ENCODE assay signal across 16 cellular contexts in the genomic region with DNA sequence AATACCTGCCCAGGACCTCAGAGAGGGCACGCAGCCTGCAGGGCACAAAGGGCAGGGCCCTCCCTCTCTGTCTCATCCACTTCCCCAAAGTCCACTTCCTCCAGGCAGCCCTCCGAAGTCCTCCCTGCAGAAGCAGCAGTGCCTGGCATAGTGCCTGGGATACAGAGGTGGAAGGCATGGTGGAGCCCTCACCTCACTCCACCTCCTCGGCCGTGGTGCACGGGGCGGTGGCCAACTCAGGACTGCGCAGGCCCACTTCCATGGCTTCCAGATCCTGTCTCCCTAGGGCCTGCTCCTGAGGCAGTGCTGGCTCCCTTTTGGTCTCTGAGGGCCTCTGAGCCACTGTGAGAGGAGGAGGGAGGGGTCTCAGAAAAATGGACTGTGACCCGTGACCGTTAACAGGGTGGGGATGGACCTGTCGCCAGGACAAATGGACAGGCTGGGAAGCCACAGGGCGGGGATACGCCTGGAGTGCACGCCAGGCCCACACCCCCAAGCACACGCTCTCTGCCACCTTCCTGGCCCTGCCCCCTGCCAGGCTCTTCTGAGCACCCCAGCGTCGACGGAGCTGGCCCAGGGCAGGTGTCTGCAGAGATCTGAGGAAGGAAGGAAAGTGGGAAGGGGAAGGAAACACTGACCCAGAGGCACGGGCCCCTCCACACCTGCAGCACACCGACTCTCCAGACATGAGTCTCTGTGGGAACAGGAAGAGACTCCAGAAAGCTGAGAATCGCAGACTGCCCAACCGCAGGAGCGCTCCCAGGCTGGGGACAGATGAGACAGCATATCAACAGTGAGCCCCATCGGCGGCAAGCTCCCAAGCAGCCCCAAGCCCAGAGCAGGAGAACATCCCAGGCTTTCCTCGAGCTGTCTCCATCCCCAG. TPM values are rescaled to one million over a fixed set of nuclear protein-coding genes. Genes with fewer than 3 reads are reported as not detected.
DNase-seq lines count a peak whose midpoint lies in the region; ATAC-seq, FAIRE-seq and TF ChIP-seq lines count a peak whose summit lies in the region.
"Had no signal": no experiment of that assay in that cellular context is flagged by ENCODE, and none has a peak within 500 bp of the region (broad histone marks: within the 10 kb centered on the region; RNA-seq: fewer than 3 reads in every experiment).

No MANE protein-coding gene starts in this region.

- TF ChIP-seq POLR2A in A549 (IDR thresholded peaks at IDR 0.05; ENCODE audit: low read length) (no peak), H54 (IDR thresholded peaks at IDR 0.05; ENCODE audit: low read depth, low read length) (no peak)

- H3K27me3 Mint-ChIP-seq in nephron (ENCODE audit: low read depth): no peaks in the 10 kb centered on the region

- H3K4me3 ChIP-seq in A549 (no peak overlapping the region), HEK293 (ENCODE audit: low read depth, low read length) (no peak overlapping the region), colonic mucosa (no peak overlapping the region), kidney (ENCODE audit: low read length in 2 of 2) (no peak overlapping the region)
- H3K4me3 ChIP-seq: GM23338 had no signal

- ATAC-seq in A549: no peak
- no peak for ATAC-seq in SK-N-SH treated with all-trans-retinoic acid at 6 μM for 48 hours
- ATAC-seq: GM23338 had no signal

- peak overlapping the region; percentile 44 to 77 (median 55) for H3K4me3 Mint-ChIP-seq in nephron
- H3K4me3 Mint-ChIP-seq: GM23338 had no signal

- intact Hi-C loops in colonic mucosa (cut with DNase I) (no loop called here), kidney (cut with DNase I) (no loop called here)

- peaks cover 0 to 23% of the 10 kb centered on the region in 2 experiments; a peak in 2 of 3 replicates for H3K36me3 ChIP-seq in HEK293 (ENCODE audit: control insufficient read depth in 2 of 2, insufficient read depth in 1 of 2, low read length in 2 of 2)
- H3K36me3 ChIP-seq in colonic mucosa: no peaks in the 10 kb centered on the region
- no peaks in the 10 kb centered on the region for H3K36me3 ChIP-seq in kidney (ENCODE audit: control insufficient read depth in 1 of 2, insufficient read depth in 2 of 2, low read length in 2 of 2)

- DNase-seq in A549 (ENCODE audit: low read depth in 1 of 2, low spot score in 1 of 2) (no peak), colonic mucosa (peak; percentile 87), kidney (no peak), H54 (ENCODE audit: insufficient read length, low spot score) (no peak)
- no peak for DNase-seq in activated CD4-positive, CD25-positive, alpha-beta regulatory T cell (lab: John Stamatoyannopoulos, UW)
- DNase-seq: activated CD4-positive, alpha-beta T cell treated with anti-CD3 and anti-CD28 coated beads for 4 hours; activated T-cell treated with anti-CD3 and anti-CD28 coated beads, Interleukin-2, amount 50 U/mL, for 1 hour; hypothalamus; Karpas-422; NCI-H146; NCI-H510A had no signal

- POLR2A ChIA-PET in A549 (lab: Yijun Ruan, JAX): no interaction called here
- POLR2A ChIA-PET in HEK293 (lab: Yijun Ruan, JAX): interaction anchor here (0.6 kb wide), 2 partner anchors 14 to 74 kb away, joined by 3 to 4 read pairs; no protein-coding TSS in a partner anchor

- peak overlapping the region; percentile 75 to 92 (median 80) for H3K27ac Mint-ChIP-seq in nephron

- TF ChIP-seq RAD21 in A549 (conservative IDR thresholded peaks at IDR 0.05 in 1 of 2, IDR thresholded peaks at IDR 0.05 in 1 of 2): no peak

- no peak for FAIRE-seq in A549 (lab: Jason Lieb, UNC)
- FAIRE-seq in kidney (lab: Jason Lieb, UNC): no peak
- no peak for FAIRE-seq in H54 (lab: Jason Lieb, UNC)

- CTCF ChIA-PET in A549 (lab: Yijun Ruan, JAX): interaction anchor here (6.5 to 14.0 kb wide), 2 partner anchors 12 to 15 kb away, joined by 60 to 212 read pairs; no protein-coding TSS in a partner anchor
- CTCF ChIA-PET in HEK293 (lab: Yijun Ruan, JAX): interaction anchor here (1.4 to 5.3 kb wide), 4 partner anchors 9 to 15 kb away, joined by 4 to 53 read pairs (median 15); a partner anchor contains a TSS

- no peaks in the 10 kb centered on the region for H3K27me3 ChIP-seq in colonic mucosa
- H3K27me3 ChIP-seq: esophagus muscularis mucosa had no signal

- H3K4me2 ChIP-seq in A549: no peak overlapping the region
- H3K4me2 ChIP-seq: GM23338 had no signal

- peaks cover 41% of the 10 kb centered on the region for H3K4me1 Mint-ChIP-seq in nephron

- H3K4me1 ChIP-seq in A549: no peaks in the 10 kb centered on the region
- no peaks in the 10 kb centered on the region for H3K4me1 ChIP-seq in HEK293 (ENCODE audit: control insufficient read depth, insufficient read depth, low read length)
- peaks cover 36% of the 10 kb centered on the region for H3K4me1 ChIP-seq in colonic mucosa
- H3K4me1 ChIP-seq in kidney (ENCODE audit: control insufficient read depth in 1 of 2, insufficient read depth in 1 of 2, low read depth in 1 of 2, low read length in 2 of 2): peaks cover 0 to 38% of the 10 kb centered on the region in 2 donors

- no peaks in the 10 kb centered on the region for H3K9me3 Mint-ChIP-seq in nephron
- H3K9me3 Mint-ChIP-seq: GM23338 had no signal

- no peaks in the 10 kb centered on the region for H3K9me3 ChIP-seq in A549
- no peaks in the 10 kb centered on the region for H3K9me3 ChIP-seq in HEK293 (ENCODE audit: control insufficient read depth, insufficient read depth, low read depth, low read length)
- no peaks in the 10 kb centered on the region for H3K9me3 ChIP-seq in colonic mucosa
- no peaks in the 10 kb centered on the region for H3K9me3 ChIP-seq in kidney (ENCODE audit: control insufficient read depth in 1 of 2, low read length in 2 of 2)
- H3K9me3 ChIP-seq: esophagus muscularis mucosa had no signal

- peak overlapping the region in 1 of 2 donors; percentile 84 for H3K9ac ChIP-seq in colonic mucosa (ENCODE audit: low read depth in 2 of 2, low read length in 2 of 2)
- no peak overlapping the region for H3K9ac ChIP-seq in kidney (ENCODE audit: low read length in 2 of 2)

- no peaks in the 10 kb centered on the region for H3K36me3 Mint-ChIP-seq in nephron (ENCODE audit: low read depth)

- H3K27ac ChIP-seq in A549 (no peak overlapping the region), HEK293 (ENCODE audit: extremely low read depth, low read depth, low read length) (no peak overlapping the region), colonic mucosa (peak overlapping the region; percentile 84), kidney (ENCODE audit: low read depth in 2 of 2, low read length in 2 of 2) (no peak overlapping the region)

- 88% methylated on average over 16 of the region's 25 CpGs for WGBS in A549 (ENCODE audit: missing lambda C conversion rate)

- no peak for TF ChIP-seq CTCF in A549 (IDR thresholded peaks at IDR 0.05)
- no peak for TF ChIP-seq CTCF in HEK293 (tag by site-specific recombination; IDR thresholded peaks at IDR 0.05)
- no peak for TF ChIP-seq CTCF in colonic mucosa (IDR thresholded peaks at IDR 0.05)
- TF ChIP-seq CTCF in nephron (IDR thresholded peaks at IDR 0.05; ENCODE audit: unreplicated experiment in 3 of 3): no peak
- no peak for TF ChIP-seq CTCF in kidney (IDR thresholded peaks at IDR 0.05; ENCODE audit: borderline replicate concordance, extremely low read depth, insufficient read depth)

- no peak for TF ChIP-seq EP300 in A549 (IDR thresholded peaks at IDR 0.05)

TF ChIP-seq in A549, 52 proteins besides CTCF, POLR2A, EP300 and RAD21:
- TF ChIP-seq ZFP36 (IDR thresholded peaks at IDR 0.05; ENCODE audit: borderline replicate concordance, partially characterized antibody) (peak; percentile 34), HOXB5 (CRISPR knock-in tag; IDR thresholded peaks at IDR 0.05) (no peak)

TF ChIP-seq in HEK293, 187 proteins besides CTCF, POLR2A, EP300 and RAD21:
- TF ChIP-seq KLF1 (tag by site-specific recombination; IDR thresholded peaks at IDR 0.05) (peak; percentile 31; the same call in 1 of the 2 replicates), ZNF214 (tag by site-specific recombination; IDR thresholded peaks at IDR 0.05; ENCODE audit: borderline replicate concordance) (no peak)
TF ChIP-seq in HEK293: peak in this region for 1.

TF ChIP-seq in SK-N-SH treated with all-trans-retinoic acid at 6 μM for 48 hours, 23 proteins besides CTCF, POLR2A, EP300 and RAD21 (continues in another document):
- TF ChIP-seq BACH2 (CRISPR knock-in tag; IDR thresholded peaks at IDR 0.05; ENCODE audit: borderline replicate concordance) (no peak), ZNF70 (CRISPR knock-in tag; IDR thresholded peaks at IDR 0.05) (no peak), ISL1 (CRISPR knock-in tag; IDR thresholded peaks at IDR 0.05) (no peak)

RNA-seq across cellular contexts. Expression of a gene that starts 8.4 kb away (rescaled TPM):
- polyA plus RNA-seq in A549 (2011; rRNA removed): 5.6 and 7.3 TPM in 2 replicates
- 25.2 and 29.8 TPM in 2 replicates for polyA plus RNA-seq in A549 (2012; cell fraction: cytosol; rRNA removed)
- polyA plus RNA-seq in A549 (2012; cell fraction: nucleus; rRNA removed): 73.2 and 590 TPM in 2 replicates
- 13.8 to 15.6 TPM (median 14.5 TPM) in 3 replicates for polyA plus RNA-seq in A549 (2017; fragmentation: RNase III; extraction: RNeasy Plus Mini Kit Qiagen cat#74134 plus additional on column Dnase treatment)
- 5.5 and 18.1 TPM in 2 replicates for polyA minus RNA-seq in A549 (2011; rRNA and poly(A)+ RNA removed)
- 10 to 100 TPM; 42.0 to 51.7 TPM for total RNA-seq in colonic mucosa
- 36.8 TPM for total RNA-seq in kidney
- polyA plus RNA-seq in kidney (ENCODE audit: insufficient read depth, low read depth, low replicate concordance): 12.1 TPM

RNA-seq across cellular contexts. Expression of a gene that starts 23.5 kb away (rescaled TPM):
- polyA plus RNA-seq in A549 (2011; rRNA removed): 4.1 and 5.8 TPM in 2 replicates
- 22.9 and 43.9 TPM in 2 replicates for polyA plus RNA-seq in A549 (2012; cell fraction: cytosol; rRNA removed)
- polyA plus RNA-seq in A549 (2012; cell fraction: nucleus; rRNA removed): 36.5 and 74.1 TPM in 2 replicates
- 23.9 to 28.0 TPM (median 25.7 TPM) in 3 replicates for polyA plus RNA-seq in A549 (2017; fragmentation: RNase III; extraction: RNeasy Plus Mini Kit Qiagen cat#74134 plus additional on column Dnase treatment)
- polyA minus RNA-seq in A549 (2011; rRNA and poly(A)+ RNA removed): 2.7 and 4.3 TPM in 2 replicates
- total RNA-seq in colonic mucosa: 10 to 100 TPM; 31.1 to 34.8 TPM
- 22.2 TPM for total RNA-seq in kidney
- polyA plus RNA-seq in kidney (ENCODE audit: insufficient read depth, low read depth, low replicate concordance): 10.4 TPM

RNA-seq across cellular contexts. Expression of a gene that starts 27.8 kb away (rescaled TPM):
- polyA plus RNA-seq in A549 (2011; rRNA removed) (2.7 and 4.7 TPM in 2 replicates), A549 (2017; fragmentation: RNase III; extraction: RNeasy Plus Mini Kit Qiagen cat#74134 plus additional on column Dnase treatment) (3.2 to 4.2 TPM (median 3.9 TPM) in 3 replicates), kidney (ENCODE audit: insufficient read depth, low read depth, low replicate concordance) (0.24 TPM)
- 4.8 and 6.9 TPM in 2 replicates for polyA plus RNA-seq in A549 (2012; cell fraction: cytosol; rRNA removed)
- 19.2 and 19.8 TPM in 2 replicates for polyA plus RNA-seq in A549 (2012; cell fraction: nucleus; rRNA removed)
- polyA minus RNA-seq in A549 (2011; rRNA and poly(A)+ RNA removed): 4.5 and 6.4 TPM in 2 replicates
- total RNA-seq in colonic mucosa (under 1 TPM; 0.15 to 0.42 TPM), kidney (3.6 TPM)

RNA-seq across cellular contexts. Expression of a gene that starts 45.4 kb away (rescaled TPM):
- polyA plus RNA-seq in A549 (2011; rRNA removed) (12.8 and 14.8 TPM in 2 replicates), A549 (2017; fragmentation: RNase III; extraction: RNeasy Plus Mini Kit Qiagen cat#74134 plus additional on column Dnase treatment) (20.9 to 23.1 TPM (median 21.7 TPM) in 3 replicates), kidney (ENCODE audit: insufficient read depth, low read depth, low replicate concordance) (65.1 TPM)
- 38.5 and 63.7 TPM in 2 replicates for polyA plus RNA-seq in A549 (2012; cell fraction: cytosol; rRNA removed)
- 70.9 and 111 TPM in 2 replicates for polyA plus RNA-seq in A549 (2012; cell fraction: nucleus; rRNA removed)
- 4.3 and 5.5 TPM in 2 replicates for polyA minus RNA-seq in A549 (2011; rRNA and poly(A)+ RNA removed)
- total RNA-seq in colonic mucosa (10 to 100 TPM; 53.3 to 78.5 TPM), kidney (63.8 TPM)
